In the genomic region with DNA sequence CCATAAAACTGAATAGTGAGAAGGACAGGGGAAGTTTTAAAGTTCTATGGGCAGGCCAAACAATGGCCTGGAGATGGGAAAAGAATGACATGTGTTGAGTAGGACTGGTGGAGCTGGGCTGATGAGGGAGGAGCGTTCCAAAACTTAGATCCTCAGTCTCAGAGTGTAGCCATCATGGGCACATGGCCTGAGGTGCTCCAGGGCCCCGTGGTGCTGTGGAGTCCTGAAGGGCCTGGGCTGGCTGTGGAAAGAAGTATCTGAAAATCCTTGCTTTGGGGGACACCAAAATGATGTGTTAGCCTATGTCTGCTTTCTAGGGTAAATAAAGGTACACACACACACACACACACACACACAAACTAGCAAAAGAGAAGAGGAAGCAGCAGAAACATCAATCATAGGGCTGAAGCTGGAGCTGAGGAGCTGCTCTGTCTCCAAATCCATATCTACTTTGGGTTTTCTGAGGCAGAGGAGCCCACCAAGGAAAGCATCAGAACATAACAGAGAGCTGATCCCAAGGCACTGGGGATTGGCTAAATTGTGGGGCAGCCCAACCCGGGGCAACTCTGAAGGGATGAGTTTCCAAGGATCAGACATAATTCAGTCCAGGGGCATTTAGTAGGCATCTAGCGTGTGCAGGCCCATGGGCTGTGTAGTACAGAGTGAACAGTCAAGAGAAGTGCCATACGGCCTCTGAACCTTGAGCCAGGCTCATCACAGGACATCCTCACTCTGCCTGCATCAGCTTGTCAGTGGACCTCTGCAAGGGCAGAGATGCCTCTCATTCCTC, we compare ENCODE assay signal across 1 cellular context.
TF ChIP-seq lines count a peak whose summit lies in the region.

No MANE protein-coding gene starts in this region.

TF ChIP-seq in H1, 55 proteins besides CTCF, POLR2A, EP300 and RAD21 (continued from another document):
- no peak for TF ChIP-seq CHD7 (IDR thresholded peaks at IDR 0.05; ENCODE audit: insufficient replicate concordance, low read length)
- no peak for TF ChIP-seq HDAC2 (IDR thresholded peaks at IDR 0.05; ENCODE audit: borderline replicate concordance in 1 of 2, low read depth in 2 of 2, low read length in 2 of 2)
- TF ChIP-seq SIX5 (IDR thresholded peaks at IDR 0.05; ENCODE audit: low read depth, low read length) = no peak
- TF ChIP-seq TBP (IDR thresholded peaks at IDR 0.05; ENCODE audit: low read depth, low read length) = no peak
- TF ChIP-seq SIRT6 (IDR thresholded peaks at IDR 0.05; ENCODE audit: low read length) = no peak
- TF ChIP-seq, protein P1, sequence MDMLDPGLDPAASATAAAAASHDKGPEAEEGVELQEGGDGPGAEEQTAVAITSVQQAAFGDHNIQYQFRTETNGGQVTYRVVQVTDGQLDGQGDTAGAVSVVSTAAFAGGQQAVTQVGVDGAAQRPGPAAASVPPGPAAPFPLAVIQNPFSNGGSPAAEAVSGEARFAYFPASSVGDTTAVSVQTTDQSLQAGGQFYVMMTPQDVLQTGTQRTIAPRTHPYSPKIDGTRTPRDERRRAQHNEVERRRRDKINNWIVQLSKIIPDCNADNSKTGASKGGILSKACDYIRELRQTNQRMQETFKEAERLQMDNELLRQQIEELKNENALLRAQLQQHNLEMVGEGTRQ (IDR thresholded peaks at IDR 0.05; ENCODE audit: low read length) = no peak
- TF ChIP-seq JUND (IDR thresholded peaks at IDR 0.05; ENCODE audit: low read length) = no peak
- no peak for TF ChIP-seq SP4 (IDR thresholded peaks at IDR 0.05; ENCODE audit: low read length)
- TF ChIP-seq, protein P2, sequence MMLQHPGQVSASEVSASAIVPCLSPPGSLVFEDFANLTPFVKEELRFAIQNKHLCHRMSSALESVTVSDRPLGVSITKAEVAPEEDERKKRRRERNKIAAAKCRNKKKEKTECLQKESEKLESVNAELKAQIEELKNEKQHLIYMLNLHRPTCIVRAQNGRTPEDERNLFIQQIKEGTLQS (IDR thresholded peaks at IDR 0.05; ENCODE audit: insufficient read depth, low read depth, low read length) = no peak
- TF ChIP-seq, protein P3, sequence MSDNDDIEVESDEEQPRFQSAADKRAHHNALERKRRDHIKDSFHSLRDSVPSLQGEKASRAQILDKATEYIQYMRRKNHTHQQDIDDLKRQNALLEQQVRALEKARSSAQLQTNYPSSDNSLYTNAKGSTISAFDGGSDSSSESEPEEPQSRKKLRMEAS (IDR thresholded peaks at IDR 0.05) = no peak
- TF ChIP-seq KDM4A (IDR thresholded peaks at IDR 0.05; ENCODE audit: low read depth, low read length, severe bottlenecking) = no peak
- TF ChIP-seq POLR2AphosphoS5 (IDR thresholded peaks at IDR 0.05; ENCODE audit: low read depth, low read length) = no peak
- TF ChIP-seq KDM1A (IDR thresholded peaks at IDR 0.05; ENCODE audit: borderline replicate concordance, low read length) = no peak
